In genomic region chr5:120419110-120419509, GRCh38 we compare ENCODE assay signal across 17 cellular contexts. TPM values are rescaled to one million over a fixed set of nuclear protein-coding genes. Genes with fewer than 3 reads are reported as not detected.
"Had no signal": no experiment of that assay in that cellular context is flagged by ENCODE, and none has a peak within 500 bp of the region (broad histone marks: within the 10 kb centered on the region; RNA-seq: fewer than 3 reads in every experiment).

No MANE protein-coding gene starts in this region.

- H3K4me3 ChIP-seq: breast epithelium, dorsolateral prefrontal cortex, mucosa of descending colon, skin epidermis, testis, upper lobe of right lung had no signal

- H3K4me1 Mint-ChIP-seq: activated CD4-positive, alpha-beta T cell treated with anti-CD3 and anti-CD28 coated beads, Interleukin-2, amount 10 ng/mL, durations not matched to agents 24 days and 14 days; activated naive CD4-positive, alpha-beta T cell treated with anti-CD3 and anti-CD28 coated beads, Interleukin-2, amount 10 ng/mL, durations not matched to agents 7 days and 5 days; nephron progenitor cell; stimulated activated naive CD8-positive, alpha-beta T cell treated with anti-CD3 and anti-CD28 coated beads, Interleukin-15, amount 100 ng/mL, for 72 hours had no signal

- H3K27me3 ChIP-seq: breast epithelium, dorsolateral prefrontal cortex, testis, upper lobe of right lung had no signal

- DNase-seq: activated CD4-positive, alpha-beta T cell treated with anti-CD3 and anti-CD28 coated beads, Interleukin-2, amount 10 ng/mL, durations not matched to agents 24 days and 14 days; activated naive CD4-positive, alpha-beta T cell treated with anti-CD3 and anti-CD28 coated beads, Interleukin-2, amount 10 ng/mL, durations not matched to agents 7 days and 5 days; dorsolateral prefrontal cortex; head of caudate nucleus; left cardiac atrium; mucosa of descending colon; nephron progenitor cell; stimulated activated CD4-positive, alpha-beta T cell treated with anti-CD3 and anti-CD28 coated beads, Interleukin-4, amount 100 ng/mL, for 4 hours; stimulated activated naive CD8-positive, alpha-beta T cell treated with anti-CD3 and anti-CD28 coated beads, Interleukin-15, amount 100 ng/mL, for 72 hours; T-helper 1 cell; testis; upper lobe of right lung had no signal

- H3K4me1 ChIP-seq: breast epithelium, parathyroid adenoma, testis, upper lobe of right lung had no signal

- H2AFZ ChIP-seq: parathyroid adenoma had no signal

- H3K4me3 Mint-ChIP-seq: activated CD4-positive, alpha-beta T cell treated with anti-CD3 and anti-CD28 coated beads, Interleukin-2, amount 10 ng/mL, durations not matched to agents 24 days and 14 days; activated naive CD4-positive, alpha-beta T cell treated with anti-CD3 and anti-CD28 coated beads, Interleukin-2, amount 10 ng/mL, durations not matched to agents 7 days and 5 days; nephron progenitor cell; stimulated activated naive CD8-positive, alpha-beta T cell treated with anti-CD3 and anti-CD28 coated beads, Interleukin-15, amount 100 ng/mL, for 72 hours had no signal

- H3K79me2 ChIP-seq: parathyroid adenoma had no signal

- H3K9ac ChIP-seq: parathyroid adenoma had no signal

- H3K27ac Mint-ChIP-seq: activated CD4-positive, alpha-beta T cell treated with anti-CD3 and anti-CD28 coated beads, Interleukin-2, amount 10 ng/mL, durations not matched to agents 24 days and 14 days; activated naive CD4-positive, alpha-beta T cell treated with anti-CD3 and anti-CD28 coated beads, Interleukin-2, amount 10 ng/mL, durations not matched to agents 7 days and 5 days; activated T-helper 2 cell treated with anti-CD3 and anti-CD28 coated beads, Interferon-gamma antibody, Interleukin-2, Interleukin-4, amounts not matched to agents 10 μg/mL and 5 μg/mL and 100 μg/mL, durations not matched to agents 14 hours and 24 hours and 36 hours; nephron progenitor cell; stimulated activated naive CD8-positive, alpha-beta T cell treated with anti-CD3 and anti-CD28 coated beads, Interleukin-15, amount 100 ng/mL, for 72 hours had no signal

- H3K36me3 ChIP-seq: breast epithelium, upper lobe of right lung had no signal

- H3K36me3 Mint-ChIP-seq: activated naive CD4-positive, alpha-beta T cell treated with anti-CD3 and anti-CD28 coated beads, Interleukin-2, amount 10 ng/mL, durations not matched to agents 7 days and 5 days had no signal

- H3K27me3 Mint-ChIP-seq: activated CD4-positive, alpha-beta T cell treated with anti-CD3 and anti-CD28 coated beads, Interleukin-2, amount 10 ng/mL, durations not matched to agents 24 days and 14 days; activated naive CD4-positive, alpha-beta T cell treated with anti-CD3 and anti-CD28 coated beads, Interleukin-2, amount 10 ng/mL, durations not matched to agents 7 days and 5 days; stimulated activated naive CD8-positive, alpha-beta T cell treated with anti-CD3 and anti-CD28 coated beads, Interleukin-15, amount 100 ng/mL, for 72 hours had no signal

- H3K9me3 Mint-ChIP-seq: activated CD4-positive, alpha-beta T cell treated with anti-CD3 and anti-CD28 coated beads, Interleukin-2, amount 10 ng/mL, durations not matched to agents 24 days and 14 days; activated naive CD4-positive, alpha-beta T cell treated with anti-CD3 and anti-CD28 coated beads, Interleukin-2, amount 10 ng/mL, durations not matched to agents 7 days and 5 days had no signal

- H3K9me3 ChIP-seq: breast epithelium, mucosa of descending colon, testis, upper lobe of right lung had no signal

- ATAC-seq: left cardiac atrium; mucosa of descending colon; stimulated activated naive CD8-positive, alpha-beta T cell treated with anti-CD3 and anti-CD28 coated beads, Interleukin-15, amount 100 ng/mL, for 72 hours; upper lobe of right lung had no signal

- H3K27ac ChIP-seq: breast epithelium, dorsolateral prefrontal cortex, parathyroid adenoma, skin epidermis, testis, upper lobe of right lung had no signal

RNA-seq across cellular contexts. Expression of gene PRR16, which starts 45.0 kb away (rescaled TPM):
- total RNA-seq: activated CD4-positive, alpha-beta T cell treated with anti-CD3 and anti-CD28 coated beads, Interleukin-2, amount 10 ng/mL, durations not matched to agents 24 days and 14 days; activated T-helper 2 cell treated with anti-CD3 and anti-CD28 coated beads, Interferon-gamma antibody, Interleukin-2, Interleukin-4, amounts not matched to agents 10 μg/mL and 5 μg/mL and 100 μg/mL, durations not matched to agents 14 hours and 24 hours and 36 hours; lung microvascular endothelial cell had no signal
